Comparison of ENCODE assay signal across 16 cellular contexts in genomic region chr18:74289946-74290478, GRCh38. TPM values are rescaled to one million over a fixed set of nuclear protein-coding genes. Genes with fewer than 3 reads are reported as not detected.
DNase-seq lines count a peak whose midpoint lies in the region; ATAC-seq and TF ChIP-seq lines count a peak whose summit lies in the region.
"Had no signal": no experiment of that assay in that cellular context is flagged by ENCODE, and none has a peak within 500 bp of the region (broad histone marks: within the 10 kb centered on the region; RNA-seq: fewer than 3 reads in every experiment).

No MANE protein-coding gene starts in this region.

- no peaks in the 10 kb centered on the region for H3K36me3 ChIP-seq in duodenal mucosa (ENCODE audit: control insufficient read depth in 1 of 2, insufficient read depth in 2 of 2, low read length in 2 of 2)
- H3K36me3 ChIP-seq: neutrophil had no signal

- DNase-seq in nephron progenitor cell (no peak), COR-L47 (lab: John Stamatoyannopoulos, UW) (no peak), foreskin melanocyte (no peak)
- no peak for DNase-seq in effector memory CD8-positive, alpha-beta T cell
- DNase-seq: caudate nucleus, NCI-H1048, Right ventricle myocardium superior had no signal

- H3K27ac ChIP-seq in C4-2B = peak overlapping the region; percentile 90
- H3K27ac ChIP-seq in duodenal mucosa (ENCODE audit: low read depth, low read length) = no peak overlapping the region
- H3K27ac ChIP-seq: neutrophil had no signal

- ATAC-seq in GM19455 (IDR thresholded peaks at IDR 0.05; ENCODE audit: unreplicated experiment) = no peak
- ATAC-seq in effector memory CD8-positive, alpha-beta T cell (replicated peaks) = no peak
- ATAC-seq: stimulated activated effector memory CD8-positive, alpha-beta T cell treated with anti-CD3 and anti-CD28 coated beads, Interleukin-12 subunit alpha, Interleukin-12 subunit beta, amount 100 ng/mL, for 72 hours had no signal

- H3K27me3 Mint-ChIP-seq in IgD-negative memory B cell (no peaks in the 10 kb centered on the region), nephron progenitor cell (ENCODE audit: low read depth, poor library complexity) (peaks cover 20% of the 10 kb centered on the region)
- H3K27me3 Mint-ChIP-seq in effector memory CD8-positive, alpha-beta T cell = no peaks in the 10 kb centered on the region

- peaks cover 19 to 22% of the 10 kb centered on the region in 2 donors for H3K4me1 ChIP-seq in duodenal mucosa (ENCODE audit: control insufficient read depth in 1 of 2, insufficient read depth in 2 of 2, low read length in 2 of 2)

- no peak overlapping the region for H3K27ac Mint-ChIP-seq in IgD-negative memory B cell
- H3K27ac Mint-ChIP-seq in nephron progenitor cell = no peak overlapping the region
- no peak overlapping the region for H3K27ac Mint-ChIP-seq in effector memory CD8-positive, alpha-beta T cell
- H3K27ac Mint-ChIP-seq: activated T-helper 1 cell treated with anti-CD3 and anti-CD28 coated beads, Interleukin-12 subunit alpha, Interleukin-12 subunit beta, Interleukin-2, Interleukin-4 antibody, amounts not matched to agents 30 ng/mL and 10 ng/mL and 1 ng/mL, durations not matched to agents 14 hours and 24 hours and 36 hours; stimulated activated effector memory CD8-positive, alpha-beta T cell treated with anti-CD3 and anti-CD28 coated beads, Interleukin-12 subunit alpha, Interleukin-12 subunit beta, amount 100 ng/mL, for 72 hours had no signal

- peak overlapping the region in 3 of 4 donors; percentile 58 to 71 (median 63) for H3K4me3 Mint-ChIP-seq in IgD-negative memory B cell
- peak overlapping the region; percentile 18 for H3K4me3 Mint-ChIP-seq in nephron progenitor cell
- H3K4me3 Mint-ChIP-seq in effector memory CD8-positive, alpha-beta T cell = peak overlapping the region in 1 of 2 donors; percentile 90
- H3K4me3 Mint-ChIP-seq: activated T-helper 1 cell treated with anti-CD3 and anti-CD28 coated beads, Interleukin-12 subunit alpha, Interleukin-12 subunit beta, Interleukin-2, Interleukin-4 antibody, amounts not matched to agents 30 ng/mL and 10 ng/mL and 1 ng/mL, durations not matched to agents 14 hours and 24 hours and 36 hours; stimulated activated effector memory CD8-positive, alpha-beta T cell treated with anti-CD3 and anti-CD28 coated beads, Interleukin-12 subunit alpha, Interleukin-12 subunit beta, amount 100 ng/mL, for 72 hours had no signal

- no peaks in the 10 kb centered on the region for H3K27me3 ChIP-seq in duodenal mucosa (ENCODE audit: control insufficient read depth in 1 of 2, insufficient read depth in 2 of 2, low read length in 2 of 2)

- peak overlapping the region; percentile 82 to 84 for H3K9ac ChIP-seq in duodenal mucosa (ENCODE audit: low read depth in 1 of 2, low read length in 2 of 2)

- peaks cover 0 to 4% (median 2%) of the 10 kb centered on the region in 3 donors for H3K9me3 Mint-ChIP-seq in IgD-negative memory B cell
- no peaks in the 10 kb centered on the region for H3K9me3 Mint-ChIP-seq in nephron progenitor cell
- no peaks in the 10 kb centered on the region for H3K9me3 Mint-ChIP-seq in effector memory CD8-positive, alpha-beta T cell
- H3K9me3 Mint-ChIP-seq: activated T-helper 1 cell treated with anti-CD3 and anti-CD28 coated beads, Interleukin-12 subunit alpha, Interleukin-12 subunit beta, Interleukin-2, Interleukin-4 antibody, amounts not matched to agents 30 ng/mL and 10 ng/mL and 1 ng/mL, durations not matched to agents 14 hours and 24 hours and 36 hours; stimulated activated effector memory CD8-positive, alpha-beta T cell treated with anti-CD3 and anti-CD28 coated beads, Interleukin-12 subunit alpha, Interleukin-12 subunit beta, amount 100 ng/mL, for 72 hours had no signal

- no peak for TF ChIP-seq CTCF in C4-2B (conservative IDR thresholded peaks at IDR 0.05)
- TF ChIP-seq CTCF in nephron progenitor cell (IDR thresholded peaks at IDR 0.05) = no peak

- H3K9me3 ChIP-seq in duodenal mucosa (ENCODE audit: control insufficient read depth in 1 of 2, low read length in 2 of 2) = no peaks in the 10 kb centered on the region
- H3K9me3 ChIP-seq: neutrophil had no signal

- H3K4me1 Mint-ChIP-seq in IgD-negative memory B cell (peaks cover 5 to 25% (median 6%) of the 10 kb centered on the region in 3 donors), nephron progenitor cell (peaks cover 27% of the 10 kb centered on the region)
- peaks cover 10 to 12% of the 10 kb centered on the region in 2 donors for H3K4me1 Mint-ChIP-seq in effector memory CD8-positive, alpha-beta T cell (ENCODE audit: low read depth in 2 of 2)

- no peaks in the 10 kb centered on the region for H3K36me3 Mint-ChIP-seq in IgD-negative memory B cell
- H3K36me3 Mint-ChIP-seq in nephron progenitor cell (ENCODE audit: low read depth) = no peaks in the 10 kb centered on the region
- peaks cover 11% of the 10 kb centered on the region for H3K36me3 Mint-ChIP-seq in effector memory CD8-positive, alpha-beta T cell (ENCODE audit: insufficient read depth)
- H3K36me3 Mint-ChIP-seq: CD14-positive monocyte had no signal

- peak overlapping the region; percentile 86 to 97 for H3K4me3 ChIP-seq in duodenal mucosa (ENCODE audit: low read depth in 1 of 2, low read length in 2 of 2)

RNA-seq across cellular contexts. Expression of gene CYB5A, which starts 1.8 kb away (rescaled TPM):
- 61.4 TPM for polyA plus RNA-seq in IgD-negative memory B cell

RNA-seq across cellular contexts. Expression of gene C18orf63, which starts 25.6 kb away (rescaled TPM):
- not detected for polyA plus RNA-seq in IgD-negative memory B cell
- polyA plus RNA-seq: CD14-positive monocyte, keratinocyte had no signal
